Comparison of ENCODE assay signal across 24 cellular contexts in the genomic region with DNA sequence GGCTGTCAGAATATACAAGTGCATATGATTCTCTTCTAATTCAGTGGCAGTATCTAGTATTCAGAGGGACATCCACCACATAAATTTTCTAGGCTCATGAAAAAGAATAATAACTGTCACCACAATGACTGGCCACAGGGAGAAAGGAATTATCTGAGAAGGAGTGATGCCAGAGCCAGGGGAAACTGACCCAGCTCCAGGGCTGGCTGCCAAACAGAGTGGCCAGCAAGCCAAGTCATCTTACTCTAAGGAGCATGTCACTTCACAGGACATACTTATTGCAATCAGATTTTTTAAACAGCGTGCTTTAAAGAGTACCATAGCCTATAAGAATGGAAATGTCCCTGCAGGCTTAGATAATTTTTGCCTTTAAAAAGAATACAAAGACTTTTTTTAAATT. TPM values are rescaled to one million over a fixed set of nuclear protein-coding genes. Genes with fewer than 3 reads are reported as not detected.
A peak's percentile ranks its signal among the peaks of the same experiment; 100 is the strongest.
DNase-seq lines count a peak whose midpoint lies in the region; ATAC-seq, FAIRE-seq and TF ChIP-seq lines count a peak whose summit lies in the region.
"Had no signal": no experiment of that assay in that cellular context is flagged by ENCODE, and none has a peak within 500 bp of the region (broad histone marks: within the 10 kb centered on the region; RNA-seq: fewer than 3 reads in every experiment).

No MANE protein-coding gene starts in this region.

- no peak for TF ChIP-seq CTCF in HFFc6 (IDR thresholded peaks at IDR 0.05)
- no peak for TF ChIP-seq CTCF in astrocyte (IDR thresholded peaks at IDR 0.05; ENCODE audit: insufficient read depth, low read depth, low read length)
- TF ChIP-seq CTCF in Caco-2 (IDR thresholded peaks at IDR 0.05; ENCODE audit: insufficient read depth in 1 of 2, low read depth in 1 of 2, low read length in 1 of 2, severe bottlenecking in 1 of 2, unreplicated experiment in 1 of 2) = no peak

- H3K9me3 ChIP-seq in astrocyte (ENCODE audit: insufficient read depth, low read depth, low read length) (no peaks in the 10 kb centered on the region), Caco-2 (no peaks in the 10 kb centered on the region)

- H3K27ac ChIP-seq in astrocyte (ENCODE audit: low read depth, low read length) = no peak overlapping the region

- H3K4me3 ChIP-seq in astrocyte (ENCODE audit: insufficient read depth, low read depth, low read length) = no peak overlapping the region
- no peak overlapping the region for H3K4me3 ChIP-seq in Caco-2 (ENCODE audit: low read depth, low read length)

- peaks cover 26% of the 10 kb centered on the region for H4K20me1 ChIP-seq in astrocyte (ENCODE audit: insufficient read depth, low read length)

- no peak overlapping the region; the same call in 1 of the 2 replicates for H3K4me3 Mint-ChIP-seq in HFFc6
- H3K4me3 Mint-ChIP-seq in astrocyte (ENCODE audit: unreplicated experiment) = no peak overlapping the region
- H3K4me3 Mint-ChIP-seq in Caco-2 (ENCODE audit: unreplicated experiment) = no peak overlapping the region
- H3K4me3 Mint-ChIP-seq: activated naive CD8-positive, alpha-beta T cell; natural killer cell treated with Interleukin-12 subunit alpha and Interleukin-12 subunit beta and Interleukin-15 and Interleukin-18, amount 100 ng/mL, for 72 hours had no signal

- POLR2A ChIA-PET in Caco-2 (lab: Charles Lee) = no interaction called here

- no peak for ATAC-seq in GM18511 (IDR thresholded peaks at IDR 0.05; ENCODE audit: unreplicated experiment)
- ATAC-seq: natural killer cell treated with Interleukin-12 subunit alpha and Interleukin-12 subunit beta and Interleukin-15 and Interleukin-18, amount 100 ng/mL, for 72 hours had no signal

- intact Hi-C loops in Caco-2 (cut with micrococcal nuclease; ENCODE audit: unreplicated experiment) = no loop called here

- H3K79me2 ChIP-seq in astrocyte (ENCODE audit: insufficient read depth, low read length) = peaks cover 47% of the 10 kb centered on the region

- peak overlapping the region; percentile 36 for H3K27ac Mint-ChIP-seq in HFFc6
- H3K27ac Mint-ChIP-seq in astrocyte (ENCODE audit: unreplicated experiment) = no peak overlapping the region
- H3K27ac Mint-ChIP-seq in Caco-2 (ENCODE audit: unreplicated experiment) = no peak overlapping the region
- H3K27ac Mint-ChIP-seq: activated naive CD8-positive, alpha-beta T cell; activated T-helper 2 cell treated with anti-CD3 and anti-CD28 coated beads, Interferon-gamma antibody, Interleukin-2, Interleukin-4, amounts not matched to agents 10 μg/mL and 5 μg/mL and 100 μg/mL, durations not matched to agents 14 hours and 24 hours and 36 hours; natural killer cell treated with Interleukin-12 subunit alpha and Interleukin-12 subunit beta and Interleukin-15 and Interleukin-18, amount 100 ng/mL, for 72 hours had no signal

- peak in 8 of 14 donors; percentile 4 to 82 (median 16) for DNase-seq in C1 segment of cervical spinal cord (lab: John Stamatoyannopoulos, UW)
- no peak for DNase-seq in HFFc6
- DNase-seq in astrocyte (ENCODE audit: low read depth) = peak; percentile 29
- DNase-seq in myocyte (ENCODE audit: low read depth) = peak; percentile 70
- no peak for DNase-seq in Caco-2
- DNase-seq in NCI-H2029 (lab: John Stamatoyannopoulos, UW) = no peak
- DNase-seq: activated CD4-positive, alpha-beta T cell treated with anti-CD3 and anti-CD28 coated beads, Interleukin-2, amount 50 U/mL, for 48 hours; activated CD4-positive, CD25-positive, alpha-beta regulatory T cell; activated CD8-positive, alpha-beta memory T cell treated with anti-CD3 and anti-CD28 coated beads, Interleukin-2, amount 50 U/mL, for 4 hours; AML-193; effector CD4-positive, alpha-beta T cell; foreskin melanocyte; GF-D8; KBM-7; NCI-H1436 treated with DMSO at 0.1 percent for 48 hours; NCI-H526 treated with DMSO at 0.1 percent for 48 hours; RPMI8226; stimulated activated naive CD4-positive, alpha-beta T cell treated with Interleukin-2 at 50 U/mL for 16 hours; T1000 had no signal

- CTCF ChIA-PET in Caco-2 (lab: Charles Lee) = no interaction called here

- H3K9ac ChIP-seq in astrocyte (ENCODE audit: low read length) = no peak overlapping the region

- H3K4me1 ChIP-seq in astrocyte (ENCODE audit: insufficient read depth, low read length) (peaks cover 32% of the 10 kb centered on the region), Caco-2 (peaks cover 5% of the 10 kb centered on the region; the same call in 1 of the 2 replicates)

- no peaks in the 10 kb centered on the region for H3K9me3 Mint-ChIP-seq in HFFc6
- H3K9me3 Mint-ChIP-seq in astrocyte (ENCODE audit: unreplicated experiment) = peaks cover 2% of the 10 kb centered on the region
- H3K9me3 Mint-ChIP-seq in Caco-2 (ENCODE audit: unreplicated experiment) = no peaks in the 10 kb centered on the region
- H3K9me3 Mint-ChIP-seq: activated T-helper 2 cell treated with anti-CD3 and anti-CD28 coated beads, Interferon-gamma antibody, Interleukin-2, Interleukin-4, amounts not matched to agents 10 μg/mL and 5 μg/mL and 100 μg/mL, durations not matched to agents 14 hours and 24 hours and 36 hours had no signal

- H2AFZ ChIP-seq in astrocyte (ENCODE audit: low read depth, low read length) = no peak overlapping the region

- H3K27me3 ChIP-seq in astrocyte (ENCODE audit: insufficient read depth, low read length) (no peaks in the 10 kb centered on the region), Caco-2 (replicated peaks; ENCODE audit: control insufficient read depth, insufficient read depth, low read length) (no peaks in the 10 kb centered on the region)

- H3K4me2 ChIP-seq in astrocyte (ENCODE audit: low read length) = peak overlapping the region; percentile 33

- no peak for FAIRE-seq in astrocyte (lab: Jason Lieb, UNC)
- FAIRE-seq: H1 had no signal

- H3K36me3 Mint-ChIP-seq in HFFc6 (ENCODE audit: low read depth) = peaks cover 72% of the 10 kb centered on the region
- H3K36me3 Mint-ChIP-seq in astrocyte (ENCODE audit: low read depth, unreplicated experiment) = peaks cover 32% of the 10 kb centered on the region
- H3K36me3 Mint-ChIP-seq in Caco-2 (ENCODE audit: insufficient read depth, unreplicated experiment) = peaks cover 9% of the 10 kb centered on the region

- no peaks in the 10 kb centered on the region for H3K36me3 ChIP-seq in astrocyte (ENCODE audit: insufficient read depth, low read length)
- H3K36me3 ChIP-seq in Caco-2 (ENCODE audit: control insufficient read depth, insufficient read depth, low read length) = no peaks in the 10 kb centered on the region

- H3K27me3 Mint-ChIP-seq in HFFc6 (ENCODE audit: insufficient read depth) = no peaks in the 10 kb centered on the region; the same call in 1 of the 2 replicates
- H3K27me3 Mint-ChIP-seq in astrocyte (ENCODE audit: low read depth, unreplicated experiment) = no peaks in the 10 kb centered on the region
- no peaks in the 10 kb centered on the region for H3K27me3 Mint-ChIP-seq in Caco-2 (ENCODE audit: insufficient read depth, unreplicated experiment)
- H3K27me3 Mint-ChIP-seq: activated naive CD8-positive, alpha-beta T cell had no signal

- no TSS peak for BruUV-seq in Caco-2 (replicated peaks; lab: Mats Ljungman, UMichigan)

- peaks cover 61% of the 10 kb centered on the region for H3K4me1 Mint-ChIP-seq in HFFc6 (ENCODE audit: low read depth)
- peaks cover 32% of the 10 kb centered on the region for H3K4me1 Mint-ChIP-seq in astrocyte (ENCODE audit: low read depth, unreplicated experiment)
- no peaks in the 10 kb centered on the region for H3K4me1 Mint-ChIP-seq in Caco-2 (ENCODE audit: low read depth, unreplicated experiment)

RNA-seq across cellular contexts. Expression of a gene that starts 5.8 kb away (rescaled TPM):
- total RNA-seq in HFFc6 (2021; fragmentation: NEBNext Ultra II Directional; extraction: Animal tissue kit (Norgen Biotek cat#: 25700)) = 100 to 1,000 TPM; 563 to 907 (median 620) TPM
- total RNA-seq in astrocyte (621 and 623 TPM in 2 replicates), myocyte (321 and 381 TPM in 2 replicates), Caco-2 (2022) (119 and 127 TPM in 2 replicates)
- polyA plus RNA-seq in myocyte (2012) = 326 TPM

RNA-seq across cellular contexts. Expression of a gene that starts 45.8 kb away (rescaled TPM):
- total RNA-seq in HFFc6 (2021; fragmentation: NEBNext Ultra II Directional; extraction: Animal tissue kit (Norgen Biotek cat#: 25700)) = under 1 TPM; 0.09 to 0.14 (median 0.11) TPM
- total RNA-seq in astrocyte = 6.2 and 6.8 TPM in 2 replicates
- 0.05 TPM in 1 of 2 replicates, not detected in the other for total RNA-seq in myocyte
- polyA plus RNA-seq in myocyte (2012) = 0.19 TPM
- total RNA-seq in Caco-2 (2022) = 6.3 and 7.4 TPM in 2 replicates
- total RNA-seq: activated T-helper 2 cell treated with anti-CD3 and anti-CD28 coated beads, Interferon-gamma antibody, Interleukin-2, Interleukin-4, amounts not matched to agents 10 μg/mL and 5 μg/mL and 100 μg/mL, durations not matched to agents 14 hours and 24 hours and 36 hours; natural killer cell treated with Interleukin-12 subunit alpha and Interleukin-12 subunit beta and Interleukin-15 and Interleukin-18, amount 100 ng/mL, for 72 hours had no signal

Comparison
In these comparisons a context has a peak if more than half of its experiments do, and no peak if none do; other contexts are left out.
1. DNase-seq: peak in C1 segment of cervical spinal cord (8 of 14), astrocyte (single experiment) and myocyte (single experiment); none in HFFc6 (single experiment), Caco-2 (0 of 2) and NCI-H2029 (single experiment).